8 cellular contexts compared by ENCODE assay signal in genomic region chr9:113564804-113565237, GRCh38.
DNase-seq lines count a peak whose midpoint lies in the region; ATAC-seq and TF ChIP-seq lines count a peak whose summit lies in the region.

No MANE protein-coding gene starts in this region.

- H3K36me3 Mint-ChIP-seq in CD14-positive monocyte: no peaks in the 10 kb centered on the region

- peaks cover 3 to 8% (median 4%) of the 10 kb centered on the region in 3 donors for H3K27me3 Mint-ChIP-seq in CD14-positive monocyte (ENCODE audit: low read depth in 3 of 3)

- intact Hi-C loops in CD14-positive monocyte (cut with micrococcal nuclease) (loop anchor here in 1 of 2 donors (5.0 kb wide), 1 partner anchor 38 kb away; no protein-coding TSS in a partner anchor), left lung (cut with DNase I) (no loop called here)

- H3K27ac ChIP-seq in left lung: peak overlapping the region; percentile 83 to 88

- peaks cover 27% of the 10 kb centered on the region for H3K4me1 Mint-ChIP-seq in CD14-positive monocyte

- H3K4me3 ChIP-seq in left lung: peak overlapping the region; percentile 31 to 50

- peak overlapping the region in 4 of 7 donors; percentile 20 to 71 (median 64) for H3K27ac Mint-ChIP-seq in CD14-positive monocyte

- no peaks in the 10 kb centered on the region for H3K36me3 ChIP-seq in left lung

- H3K9me3 ChIP-seq in left lung: no peaks in the 10 kb centered on the region

- peaks cover 6 to 58% of the 10 kb centered on the region in 2 donors for H3K4me1 ChIP-seq in left lung

- no peaks in the 10 kb centered on the region for H3K27me3 ChIP-seq in left lung

- DNase-seq in CD14-positive monocyte (ENCODE audit: low spot score) (no peak), NCI-H2107 (lab: John Stamatoyannopoulos, UW) (peak; percentile 64), dedifferentiated amniotic fluid mesenchymal stem cell (ENCODE audit: extremely low spot score) (peak; percentile 70), left lung (peak; percentile 85 to 88), stromal cell of bone marrow (ENCODE audit: low read depth) (peak; percentile 53), HuH-7 (ENCODE audit: low spot score) (no peak), NCI-H128 (lab: John Stamatoyannopoulos, UW; ENCODE audit: unreplicated experiment) (no peak)

- no peak for TF ChIP-seq CTCF in CD14-positive monocyte (IDR thresholded peaks at IDR 0.05)
- TF ChIP-seq CTCF in left lung (IDR thresholded peaks at IDR 0.05): no peak

- ATAC-seq in left lung (peak; percentile 89), GM19397 (IDR thresholded peaks at IDR 0.05; ENCODE audit: unreplicated experiment) (no peak)

- H3K4me3 Mint-ChIP-seq in CD14-positive monocyte: peak overlapping the region; percentile 77 to 96

- peaks cover 0 to 3% (median 0%) of the 10 kb centered on the region in 7 donors for H3K9me3 Mint-ChIP-seq in CD14-positive monocyte

Comparison
In these comparisons a context has a peak if more than half of its experiments do, and no peak if none do; other contexts are left out.
1. DNase-seq: peak in NCI-H2107 (single experiment), dedifferentiated amniotic fluid mesenchymal stem cell (single experiment), left lung (2 of 2) and stromal cell of bone marrow (single experiment); none in CD14-positive monocyte (single experiment), HuH-7 (single experiment) and NCI-H128 (single experiment).